1 cellular context compared by ENCODE assay signal in the genomic region with DNA sequence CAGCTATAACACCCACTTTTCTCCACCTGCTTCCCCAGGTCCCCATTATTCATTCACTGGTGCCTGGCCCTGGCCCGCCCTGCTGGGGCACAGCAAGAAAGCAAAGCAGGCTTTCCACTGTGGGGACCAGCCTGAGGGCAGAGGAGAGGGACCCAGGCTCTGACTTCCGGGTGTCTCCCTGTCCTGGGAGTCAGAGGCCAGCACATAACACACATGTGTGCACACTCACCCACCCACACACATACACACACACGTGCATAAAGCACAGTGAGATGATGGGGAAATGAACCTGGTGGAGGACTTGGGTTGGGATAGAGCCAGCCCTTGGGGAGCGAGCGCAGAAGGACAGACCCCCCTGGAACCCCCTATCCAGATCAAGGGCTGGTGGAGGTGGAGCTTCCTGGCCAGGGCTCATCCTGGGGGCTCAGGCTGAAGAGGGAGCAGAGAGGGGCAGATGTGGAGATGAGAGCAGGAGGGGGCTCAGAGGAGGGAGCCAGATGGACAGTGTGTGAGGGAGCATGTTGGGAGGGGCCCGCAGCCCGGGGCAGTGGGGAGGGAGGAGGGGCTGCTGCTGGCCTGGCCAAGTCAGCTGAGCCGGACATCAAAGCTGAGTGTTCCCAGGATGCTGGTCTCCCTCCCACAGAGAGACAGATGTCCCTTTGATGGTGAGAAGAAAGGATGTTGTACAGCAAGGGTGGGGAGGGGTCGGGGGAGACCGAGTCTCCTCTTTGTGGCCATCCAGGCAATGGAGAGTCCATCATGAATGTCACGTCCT.
TF ChIP-seq lines count a peak whose summit lies in the region.

No MANE protein-coding gene starts in this region.

TF ChIP-seq in HepG2, 621 proteins besides CTCF, POLR2A, EP300 and RAD21:
- TF ChIP-seq, protein P1, sequence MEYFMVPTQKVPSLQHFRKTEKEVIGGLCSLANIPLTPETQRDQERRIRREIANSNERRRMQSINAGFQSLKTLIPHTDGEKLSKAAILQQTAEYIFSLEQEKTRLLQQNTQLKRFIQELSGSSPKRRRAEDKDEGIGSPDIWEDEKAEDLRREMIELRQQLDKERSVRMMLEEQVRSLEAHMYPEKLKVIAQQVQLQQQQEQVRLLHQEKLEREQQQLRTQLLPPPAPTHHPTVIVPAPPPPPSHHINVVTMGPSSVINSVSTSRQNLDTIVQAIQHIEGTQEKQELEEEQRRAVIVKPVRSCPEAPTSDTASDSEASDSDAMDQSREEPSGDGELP (IDR thresholded peaks at IDR 0.05; ENCODE audit: borderline replicate concordance, low read depth) = peak; percentile 34; the same call in 1 of the 2 replicates
- no peak for TF ChIP-seq ATF1 (CRISPR knock-in tag; IDR thresholded peaks at IDR 0.05)
- TF ChIP-seq, protein P2, sequence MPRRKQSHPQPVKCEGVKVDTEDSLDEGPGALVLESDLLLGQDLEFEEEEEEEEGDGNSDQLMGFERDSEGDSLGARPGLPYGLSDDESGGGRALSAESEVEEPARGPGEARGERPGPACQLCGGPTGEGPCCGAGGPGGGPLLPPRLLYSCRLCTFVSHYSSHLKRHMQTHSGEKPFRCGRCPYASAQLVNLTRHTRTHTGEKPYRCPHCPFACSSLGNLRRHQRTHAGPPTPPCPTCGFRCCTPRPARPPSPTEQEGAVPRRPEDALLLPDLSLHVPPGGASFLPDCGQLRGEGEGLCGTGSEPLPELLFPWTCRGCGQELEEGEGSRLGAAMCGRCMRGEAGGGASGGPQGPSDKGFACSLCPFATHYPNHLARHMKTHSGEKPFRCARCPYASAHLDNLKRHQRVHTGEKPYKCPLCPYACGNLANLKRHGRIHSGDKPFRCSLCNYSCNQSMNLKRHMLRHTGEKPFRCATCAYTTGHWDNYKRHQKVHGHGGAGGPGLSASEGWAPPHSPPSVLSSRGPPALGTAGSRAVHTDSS (CRISPR knock-in tag; conservative IDR thresholded peaks at IDR 0.05) = no peak
- no peak for TF ChIP-seq MEF2D (CRISPR knock-in tag; IDR thresholded peaks at IDR 0.05)
- TF ChIP-seq, protein P3, sequence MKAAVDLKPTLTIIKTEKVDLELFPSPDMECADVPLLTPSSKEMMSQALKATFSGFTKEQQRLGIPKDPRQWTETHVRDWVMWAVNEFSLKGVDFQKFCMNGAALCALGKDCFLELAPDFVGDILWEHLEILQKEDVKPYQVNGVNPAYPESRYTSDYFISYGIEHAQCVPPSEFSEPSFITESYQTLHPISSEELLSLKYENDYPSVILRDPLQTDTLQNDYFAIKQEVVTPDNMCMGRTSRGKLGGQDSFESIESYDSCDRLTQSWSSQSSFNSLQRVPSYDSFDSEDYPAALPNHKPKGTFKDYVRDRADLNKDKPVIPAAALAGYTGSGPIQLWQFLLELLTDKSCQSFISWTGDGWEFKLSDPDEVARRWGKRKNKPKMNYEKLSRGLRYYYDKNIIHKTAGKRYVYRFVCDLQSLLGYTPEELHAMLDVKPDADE (CRISPR knock-in tag; IDR thresholded peaks at IDR 0.05) = no peak
